ENCODE assay signal across 22 cellular contexts in the genomic region with DNA sequence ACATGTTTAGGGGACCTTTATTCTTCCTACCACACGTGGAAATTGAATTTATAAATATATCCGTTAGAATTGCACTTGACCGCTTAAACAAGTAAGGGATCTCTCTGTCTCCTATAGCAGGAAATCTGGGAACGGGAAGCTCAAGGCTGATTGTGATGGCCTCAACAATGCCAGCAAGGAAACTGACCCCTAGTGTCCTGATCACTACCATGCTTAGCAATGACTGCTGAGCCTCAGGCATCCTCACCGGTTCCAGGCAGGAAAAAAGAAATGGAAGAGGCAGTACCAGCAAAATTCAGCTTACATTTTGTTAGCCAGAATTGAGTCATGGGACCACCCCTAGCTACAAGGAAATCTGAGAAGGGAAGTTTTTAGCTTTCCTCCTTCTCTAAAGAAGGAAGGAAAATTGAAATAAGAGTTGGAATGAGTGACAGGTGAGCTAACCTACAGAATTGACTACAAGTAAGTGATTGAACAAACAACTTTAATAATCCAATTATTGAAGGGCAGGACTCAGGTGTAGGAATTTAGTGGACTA. TPM values are rescaled to one million over a fixed set of nuclear protein-coding genes. Genes with fewer than 3 reads are reported as not detected.
DNase-seq lines count a peak whose midpoint lies in the region; ATAC-seq, FAIRE-seq and TF ChIP-seq lines count a peak whose summit lies in the region.
"Had no signal": no experiment of that assay in that cellular context is flagged by ENCODE, and none has a peak within 500 bp of the region (broad histone marks: within the 10 kb centered on the region; RNA-seq: fewer than 3 reads in every experiment).

No MANE protein-coding gene starts in this region.

- no peak overlapping the region for H4K5ac ChIP-seq in H1 (ENCODE audit: insufficient read length, low read depth, low read length)

- TF ChIP-seq CTCF in HCT116 (IDR thresholded peaks at IDR 0.05 in 2 of 3, conservative IDR thresholded peaks at IDR 0.05 in 1 of 3; ENCODE audit: borderline replicate concordance in 1 of 3, insufficient read depth in 1 of 3, low read depth in 2 of 3, low read length in 2 of 3) = peak in 1 of 3 experiments; percentile 23; a peak in 1 of 6 replicates
- peak; percentile 9 to 31 (median 13); a peak in 2 of 4 replicates for TF ChIP-seq CTCF in H1 (IDR thresholded peaks at IDR 0.05; ENCODE audit: control extremely low read depth in 1 of 3, insufficient read depth in 1 of 3, low read depth in 1 of 3, low read length in 3 of 3)
- no peak for TF ChIP-seq CTCF in mesothelial cell of epicardium (IDR thresholded peaks at IDR 0.05; ENCODE audit: unreplicated experiment)

- H4K8ac ChIP-seq in H1 (ENCODE audit: extremely low read depth, insufficient read depth, low read length) = no peak overlapping the region

- 70% methylated on average over 5 of the region's 5 CpGs; no CpG with 5 or more reads in 1 of the 2 experiments for WGBS in H1 (ENCODE audit: extremely low coverage in 1 of 2, insufficient coverage in 1 of 2, insufficient read length in 1 of 2, insufficient replicate concordance in 2 of 2, low coverage in 1 of 2, low lambda C conversion rate in 2 of 2, missing lambda C conversion rate in 1 of 2), 2 experiments

- H2BK15ac ChIP-seq in H1 (ENCODE audit: low read length) = no peak overlapping the region

- H3K14ac ChIP-seq in H1 (ENCODE audit: insufficient read length) = no peak overlapping the region

- FAIRE-seq in H1 (lab: Jason Lieb, UNC) = no peak

- DNase-seq in 8988T (peak; percentile 35), HCT116 (ENCODE audit: low read depth, low spot score) (no peak), H1 (ENCODE audit: low read depth in 1 of 2, low spot score in 2 of 2) (no peak), mesothelial cell of epicardium (ENCODE audit: low spot score in 2 of 2, unreplicated experiment in 2 of 2) (no peak)
- DNase-seq in stimulated activated CD4-positive, alpha-beta T cell treated with anti-CD3 and anti-CD28 coated beads, Interleukin-4, amount 100 ng/mL, for 1 hour = no peak
- DNase-seq: activated CD4-positive, CD25-positive, alpha-beta regulatory T cell; activated CD8-positive, alpha-beta T cell treated with anti-CD3 and anti-CD28 coated beads, Interleukin-2, amount 10 ng/mL, durations not matched to agents 7 days and 5 days; activated naive CD4-positive, alpha-beta T cell treated with anti-CD3 and anti-CD28 coated beads, Interleukin-2, amount 50 U/mL, for 16 hours; activated T-cell treated with anti-CD3 and anti-CD28 coated beads, Interleukin-2, amount 50 U/mL, for 48 hours; effector CD8-positive, alpha-beta T cell; NCI-H1092; NCI-H2029 treated with DMSO at 0.1 percent for 48 hours; NCI-H510A; nucleus accumbens; right cardiac atrium; T-helper 9 cell; testis had no signal

- peaks cover 7% of the 10 kb centered on the region for H3K9me3 Mint-ChIP-seq in mesothelial cell of epicardium

- H3K4me3 ChIP-seq in HCT116 (replicated peaks in 1 of 2; ENCODE audit: low read depth in 1 of 2, low read length in 2 of 2) (no peak overlapping the region), H1 (ENCODE audit: extremely low read depth in 1 of 4, insufficient read depth in 2 of 4, low read depth in 3 of 4, low read length in 4 of 4) (no peak overlapping the region)
- H3K4me3 ChIP-seq: testis had no signal

- H2BK5ac ChIP-seq in H1 (ENCODE audit: low read depth, low read length) = no peak overlapping the region

- H3K27ac ChIP-seq in HCT116 (ENCODE audit: low read depth, low read length) = no peak overlapping the region
- H3K27ac ChIP-seq in H1 (ENCODE audit: low read depth, low read length) = no peak overlapping the region
- H3K27ac ChIP-seq: RWPE1, testis had no signal

- no peaks in the 10 kb centered on the region for H3K79me1 ChIP-seq in H1 (ENCODE audit: low read depth, low read length)

- no peak overlapping the region for H3K4me3 Mint-ChIP-seq in mesothelial cell of epicardium
- H3K4me3 Mint-ChIP-seq: activated CD8-positive, alpha-beta T cell treated with anti-CD3 and anti-CD28 coated beads, Interleukin-2, amount 10 ng/mL, durations not matched to agents 7 days and 5 days had no signal

- CTCF ChIA-PET in HCT116 (lab: Charles Lee) (no interaction called here), H1 (lab: Charles Lee; ENCODE audit: partially characterized antibody) (interaction anchor here (0.6 to 1.7 kb wide), 6 partner anchors 13 to 91 kb away, joined by 3 to 7 read pairs (median 4); no protein-coding TSS in a partner anchor)

- H2AK5ac ChIP-seq in H1 (ENCODE audit: low read depth, low read length) = no peak overlapping the region

- no peaks in the 10 kb centered on the region for H3K9me2 ChIP-seq in HCT116 (ENCODE audit: insufficient read depth)

- peaks cover 8% of the 10 kb centered on the region for H3K36me3 Mint-ChIP-seq in mesothelial cell of epicardium

- no peak for TF ChIP-seq EP300 in H1 (IDR thresholded peaks at IDR 0.05; ENCODE audit: borderline replicate concordance in 1 of 2, low read depth in 2 of 2, low read length in 2 of 2)

- no peaks in the 10 kb centered on the region for H3K36me3 ChIP-seq in HCT116 (ENCODE audit: control insufficient read depth in 1 of 2, insufficient read depth in 2 of 2, low read length in 2 of 2)
- no peaks in the 10 kb centered on the region for H3K36me3 ChIP-seq in H1 (ENCODE audit: control insufficient read depth in 2 of 4, insufficient read depth in 4 of 4, low read length in 3 of 4)

- H3K27ac Mint-ChIP-seq in mesothelial cell of epicardium = peak overlapping the region; percentile 93
- H3K27ac Mint-ChIP-seq: activated CD8-positive, alpha-beta T cell treated with anti-CD3 and anti-CD28 coated beads, Interleukin-2, amount 10 ng/mL, durations not matched to agents 7 days and 5 days had no signal

- H3K79me2 ChIP-seq in HCT116 (ENCODE audit: insufficient read depth, low read length) (no peaks in the 10 kb centered on the region), H1 (ENCODE audit: control insufficient read depth in 1 of 2, insufficient read depth in 2 of 2, low read length in 2 of 2) (no peaks in the 10 kb centered on the region)

- H3K4me2 ChIP-seq in HCT116 (ENCODE audit: low read length) = no peak overlapping the region
- H3K4me2 ChIP-seq in H1 (ENCODE audit: insufficient read depth in 1 of 2, low read depth in 2 of 2, low read length in 2 of 2) = no peak overlapping the region

- BruUV-seq in HCT116 (replicated peaks; lab: Mats Ljungman, UMichigan) = no TSS peak

- H3K27me3 Mint-ChIP-seq in mesothelial cell of epicardium (ENCODE audit: low read depth) = no peaks in the 10 kb centered on the region

- H2BK20ac ChIP-seq in H1 (ENCODE audit: low read length) = no peak overlapping the region; the same call in 1 of the 2 replicates

- H2BK120ac ChIP-seq in H1 (replicated peaks; ENCODE audit: low read depth, low read length) = no peak overlapping the region

- H2BK12ac ChIP-seq in H1 (ENCODE audit: low read depth, low read length) = no peak overlapping the region

- H4K20me1 ChIP-seq in HCT116 (ENCODE audit: insufficient read depth) (no peaks in the 10 kb centered on the region), H1 (replicated peaks in 1 of 2; ENCODE audit: control insufficient read depth in 1 of 2, insufficient read depth in 2 of 2, low read length in 2 of 2) (no peaks in the 10 kb centered on the region)

- intact Hi-C loops in HCT116 (cut with micrococcal nuclease) = no loop called here

- H3K56ac ChIP-seq in H1 (replicated peaks; ENCODE audit: insufficient read length, low read depth, low read length) = no peak overlapping the region

- H3K9ac ChIP-seq in HCT116 (ENCODE audit: low read length) = no peak overlapping the region
- no peak overlapping the region for H3K9ac ChIP-seq in H1 (replicated peaks in 1 of 4; ENCODE audit: extremely low read depth in 1 of 4, low read depth in 3 of 4, low read length in 3 of 4)

- H2AFZ ChIP-seq in HCT116 (ENCODE audit: low read depth, low read length, poor library complexity, severe bottlenecking) = no peak overlapping the region
- peak overlapping the region; percentile 48; the same call in 1 of the 2 replicates for H2AFZ ChIP-seq in H1 (ENCODE audit: low read length)

- TF ChIP-seq RAD21 in HCT116 (IDR thresholded peaks at IDR 0.05; ENCODE audit: low read depth) = 0 out of 2 replicates have a peak, but pooled peaks have one; percentile 10
- peak; percentile 29 to 51; a peak in 3 of 4 replicates for TF ChIP-seq RAD21 in H1 (IDR thresholded peaks at IDR 0.05 in 1 of 2, conservative IDR thresholded peaks at IDR 0.05 in 1 of 2; ENCODE audit: low read depth in 2 of 2, low read length in 2 of 2)

- no peak overlapping the region for H4K91ac ChIP-seq in H1 (replicated peaks; ENCODE audit: insufficient read length, low read length)

- POLR2A ChIA-PET in HCT116 (lab: Charles Lee) (interaction anchor here (2.2 kb wide), 1 partner anchor 39 kb away, joined by 5 read pairs; no protein-coding TSS in a partner anchor), H1 (lab: Charles Lee; ENCODE audit: partially characterized antibody) (no interaction called here)

- H3K4ac ChIP-seq in H1 (replicated peaks; ENCODE audit: insufficient read length, low read depth, low read length) = no peak overlapping the region

- no peaks in the 10 kb centered on the region for H3K23me2 ChIP-seq in H1 (ENCODE audit: low read depth, low read length)

- RAD21 ChIA-PET in HCT116 (lab: Charles Lee; ENCODE audit: low non-redundant PET in 1 of 2, low total read pairs in 2 of 2, uncharacterized antibody in 2 of 2, unreplicated experiment in 2 of 2) = no interaction called here

- H3K18ac ChIP-seq in H1 (ENCODE audit: extremely low read depth, low read length) = no peak overlapping the region

- no peak overlapping the region for H3K23ac ChIP-seq in H1 (ENCODE audit: insufficient read length)

- TF ChIP-seq POLR2A in HCT116 (IDR thresholded peaks at IDR 0.05; ENCODE audit: borderline replicate concordance, extremely low read depth, insufficient read depth, insufficient read length) = no peak
- no peak for TF ChIP-seq POLR2A in H1 (IDR thresholded peaks at IDR 0.05; ENCODE audit: control extremely low read depth in 1 of 2, low read depth in 2 of 2, low read length in 2 of 2)

- H3K27me3 ChIP-seq in HCT116 (ENCODE audit: insufficient read depth, low read length) (no peaks in the 10 kb centered on the region), H1 (replicated peaks in 1 of 4; ENCODE audit: control insufficient read depth in 3 of 4, extremely low read depth in 1 of 4, insufficient read depth in 3 of 4, low read length in 3 of 4) (no peaks in the 10 kb centered on the region)
- H3K27me3 ChIP-seq: testis had no signal

- peaks cover 32% of the 10 kb centered on the region for H3K4me1 Mint-ChIP-seq in mesothelial cell of epicardium

- H3K4me1 ChIP-seq in HCT116 (ENCODE audit: control insufficient read depth in 1 of 2, insufficient read depth in 2 of 2, low read length in 2 of 2) = peaks cover 0 to 18% of the 10 kb centered on the region in 2 experiments; a peak in 1 of 4 replicates
- H3K4me1 ChIP-seq in H1 (replicated peaks in 1 of 4; ENCODE audit: control insufficient read depth in 3 of 4, insufficient read depth in 4 of 4, low read length in 3 of 4) = peaks cover 0 to 2% (median 1%) of the 10 kb centered on the region in 4 experiments; a peak in 4 of 7 replicates
- H3K4me1 ChIP-seq: testis had no signal

- ATAC-seq in HCT116 (peak; percentile 54), GM19023 (IDR thresholded peaks at IDR 0.05; ENCODE audit: unreplicated experiment) (no peak), GM19324 (IDR thresholded peaks at IDR 0.05; ENCODE audit: low FRiP score, unreplicated experiment) (no peak), GM19397 (IDR thresholded peaks at IDR 0.05; ENCODE audit: unreplicated experiment) (no peak)
- ATAC-seq: activated CD8-positive, alpha-beta T cell treated with anti-CD3 and anti-CD28 coated beads, Interleukin-2, amount 10 ng/mL, durations not matched to agents 7 days and 5 days; right cardiac atrium; SK-N-SH treated with all-trans-retinoic acid at 6 μM for 48 hours had no signal

- no peaks in the 10 kb centered on the region for H3K9me3 ChIP-seq in HCT116 (ENCODE audit: control insufficient read depth in 1 of 2, insufficient read depth in 1 of 2, low read depth in 1 of 2, low read length in 2 of 2)
- H3K9me3 ChIP-seq in H1 (ENCODE audit: insufficient read depth in 2 of 2, low read depth in 1 of 2, low read length in 1 of 2) = no peaks in the 10 kb centered on the region
- H3K9me3 ChIP-seq: testis had no signal

RNA-seq across cellular contexts. Expression of a gene that starts 43.9 kb away (rescaled TPM):
- total RNA-seq in HCT116 (2021; ENCODE audit: unreplicated experiment) (26.9 TPM), mesothelial cell of epicardium (14.6 to 17.5 TPM (median 15.3 TPM) in 3 replicates)
- polyA plus RNA-seq in HCT116 (2012) = 24.5 and 31.4 TPM in 2 replicates
- total RNA-seq in H1 (2021; fragmentation: NEBNext Ultra II Directional; extraction: Animal tissue kit (Norgen Biotek cat#: 25700)) = 7.1 and 7.5 TPM in 2 replicates
- polyA plus RNA-seq in H1 (2011; rRNA removed) = 10.1 and 13.8 TPM in 2 replicates
- 19.1 TPM for polyA plus RNA-seq in H1 (2011; cell fraction: cytosol; rRNA removed)
- polyA plus RNA-seq in H1 (2011; cell fraction: nucleus; rRNA removed) = 3.0 TPM
- polyA plus RNA-seq in H1 (2012, experiment 1 of 2) = 9.2 to 13.0 TPM (median 10.2 TPM) in 4 replicates
- 1.6 TPM for polyA plus RNA-seq in H1 (2012, experiment 2 of 2)
- 6.8 TPM for polyA plus RNA-seq in H1 (2013, experiment 1 of 2)
- 7.9 TPM for polyA plus RNA-seq in H1 (2013, experiment 2 of 2)
- polyA minus RNA-seq in H1 (2011; rRNA and poly(A)+ RNA removed) = 9.4 and 9.6 TPM in 2 replicates
- polyA minus RNA-seq in H1 (2011; cell fraction: cytosol; rRNA and poly(A)+ RNA removed) = 5.7 TPM
- polyA minus RNA-seq in H1 (2011; cell fraction: nucleus; rRNA and poly(A)+ RNA removed) = 6.2 TPM
